ENCODE assay signal across 25 cellular contexts in the genomic region with DNA sequence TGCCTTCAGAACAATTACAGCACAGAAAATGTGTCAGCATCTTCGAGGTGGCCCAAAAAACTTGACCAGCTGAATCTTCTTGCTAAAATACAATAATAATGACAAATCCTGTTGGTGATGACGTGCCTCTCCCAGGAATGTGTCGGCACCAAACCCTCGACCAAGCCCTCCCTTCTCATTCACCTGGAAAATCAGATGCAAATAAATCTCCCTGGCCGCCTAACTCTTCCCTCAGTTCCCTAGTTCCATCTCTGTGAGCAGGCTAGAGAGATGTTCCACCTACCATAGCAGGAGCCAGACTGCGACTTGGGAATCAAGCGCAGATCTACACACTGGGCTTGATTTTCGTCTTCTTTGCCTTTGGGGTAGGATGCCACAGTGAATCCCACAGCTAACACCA. TPM values are rescaled to one million over a fixed set of nuclear protein-coding genes. Genes with fewer than 3 reads are reported as not detected.
DNase-seq lines count a peak whose midpoint lies in the region; ATAC-seq, FAIRE-seq and TF ChIP-seq lines count a peak whose summit lies in the region.
"Had no signal": no experiment of that assay in that cellular context is flagged by ENCODE, and none has a peak within 500 bp of the region (broad histone marks: within the 10 kb centered on the region; RNA-seq: fewer than 3 reads in every experiment).

No MANE protein-coding gene starts in this region.

- H3K4me3 ChIP-seq in PC-9: no peak overlapping the region
- H3K4me3 ChIP-seq in pancreas: no peak overlapping the region
- H3K4me3 ChIP-seq: A549, GM12878, HAP-1, SK-N-MC had no signal

- H3K9me3 ChIP-seq in PC-9 (ENCODE audit: insufficient read depth, low read depth) (no peaks in the 10 kb centered on the region; the same call in 1 of the 2 replicates), pancreas (no peaks in the 10 kb centered on the region)
- H3K9me3 ChIP-seq: A549, HAP-1 had no signal

- no peaks in the 10 kb centered on the region for H4K20me1 ChIP-seq in PC-9 (ENCODE audit: insufficient read depth)

- WGBS in pancreas, 2 donors: 27 to 39% methylated on average over 8 of the region's 8 CpGs

- no peaks in the 10 kb centered on the region for H3K4me1 Mint-ChIP-seq in activated T-cell treated with anti-CD3 and anti-CD28 coated beads, Interleukin-2, amount 50 U/mL, for 24 hours (ENCODE audit: low read depth)
- no peaks in the 10 kb centered on the region for H3K4me1 Mint-ChIP-seq in stimulated activated naive CD8-positive, alpha-beta T cell treated with anti-CD3 and anti-CD28 coated beads, Interleukin-15, amount 100 ng/mL, for 72 hours
- H3K4me1 Mint-ChIP-seq: CD4-positive, alpha-beta memory T cell; IgD-negative memory B cell had no signal

- H3K36me3 Mint-ChIP-seq in activated T-cell treated with anti-CD3 and anti-CD28 coated beads, Interleukin-2, amount 50 U/mL, for 24 hours (ENCODE audit: low read depth): no peaks in the 10 kb centered on the region
- H3K36me3 Mint-ChIP-seq: CD4-positive, alpha-beta memory T cell had no signal

- peaks cover 40% of the 10 kb centered on the region for H3K4me1 ChIP-seq in PC-9 (replicated peaks; ENCODE audit: insufficient read depth)
- peaks cover 5 to 11% (median 10%) of the 10 kb centered on the region in 3 donors for H3K4me1 ChIP-seq in pancreas
- H3K4me1 ChIP-seq: A549, HAP-1 had no signal

- H3K4me2 ChIP-seq in PC-9: no peak overlapping the region
- H3K4me2 ChIP-seq: A549 had no signal

- no peak overlapping the region for H3K4me3 Mint-ChIP-seq in activated T-cell treated with anti-CD3 and anti-CD28 coated beads, Interleukin-2, amount 50 U/mL, for 24 hours
- H3K4me3 Mint-ChIP-seq in stimulated activated naive CD8-positive, alpha-beta T cell treated with anti-CD3 and anti-CD28 coated beads, Interleukin-15, amount 100 ng/mL, for 72 hours: no peak overlapping the region
- H3K4me3 Mint-ChIP-seq: CD4-positive, alpha-beta memory T cell; HFFc6; IgD-negative memory B cell had no signal

- intact Hi-C loops in PC-9 (cut with micrococcal nuclease; ENCODE audit: unreplicated experiment): no loop called here
- intact Hi-C loops in pancreas (cut with DNase I): no loop called here

- peak; percentile 23 to 26 (median 25) for ATAC-seq in pancreas
- ATAC-seq in stimulated activated naive CD8-positive, alpha-beta T cell treated with anti-CD3 and anti-CD28 coated beads, Interleukin-15, amount 100 ng/mL, for 72 hours: no peak
- ATAC-seq: A549, GM12878 had no signal

- H3K79me2 ChIP-seq in PC-9 (ENCODE audit: low read depth): no peaks in the 10 kb centered on the region

- FAIRE-seq in pancreas (lab: Jason Lieb, UNC): no peak
- FAIRE-seq: A549, GM12878 had no signal

- CTCF ChIA-PET in PC-9 (lab: Charles Lee): interaction anchor here (0.5 kb wide), 1 partner anchor 395 kb away, joined by 3 read pairs; no protein-coding TSS in a partner anchor

- TF ChIP-seq CTCF in PC-9 (conservative IDR thresholded peaks at IDR 0.05) (no peak), pancreas (IDR thresholded peaks at IDR 0.05) (no peak)

- H3K36me3 ChIP-seq in PC-9 (ENCODE audit: low read depth) (no peaks in the 10 kb centered on the region), pancreas (peaks cover 0 to 17% (median 0%) of the 10 kb centered on the region in 3 donors)
- H3K36me3 ChIP-seq: HAP-1 had no signal

- POLR2A ChIA-PET in PC-9 (lab: Charles Lee; ENCODE audit: unreplicated experiment): interaction anchor here (0.6 kb wide), 1 partner anchor 86 kb away, joined by 4 read pairs; no protein-coding TSS in a partner anchor

- no peak overlapping the region for H2AFZ ChIP-seq in PC-9

- H3K27ac ChIP-seq in PC-9: no peak overlapping the region
- peak overlapping the region; percentile 11 to 91 (median 38) for H3K27ac ChIP-seq in pancreas
- H3K27ac ChIP-seq: A549, SK-N-MC had no signal

- no peaks in the 10 kb centered on the region for H3F3A ChIP-seq in PC-9 (ENCODE audit: insufficient read depth, low read depth)

- BruUV-seq in PC-9 (replicated peaks; lab: Mats Ljungman, UMichigan): no TSS peak

- no peaks in the 10 kb centered on the region for H3K9me3 Mint-ChIP-seq in activated T-cell treated with anti-CD3 and anti-CD28 coated beads, Interleukin-2, amount 50 U/mL, for 24 hours
- no peaks in the 10 kb centered on the region for H3K9me3 Mint-ChIP-seq in stimulated activated naive CD8-positive, alpha-beta T cell treated with anti-CD3 and anti-CD28 coated beads, Interleukin-15, amount 100 ng/mL, for 72 hours
- H3K9me3 Mint-ChIP-seq: HFFc6 had no signal

- no peaks in the 10 kb centered on the region for H3K27me3 ChIP-seq in PC-9 (ENCODE audit: insufficient read depth, low read depth)
- H3K27me3 ChIP-seq in pancreas: no peaks in the 10 kb centered on the region

- H3K27me3 Mint-ChIP-seq in activated T-cell treated with anti-CD3 and anti-CD28 coated beads, Interleukin-2, amount 50 U/mL, for 24 hours: no peaks in the 10 kb centered on the region
- H3K27me3 Mint-ChIP-seq in stimulated activated naive CD8-positive, alpha-beta T cell treated with anti-CD3 and anti-CD28 coated beads, Interleukin-15, amount 100 ng/mL, for 72 hours: no peaks in the 10 kb centered on the region
- H3K27me3 Mint-ChIP-seq: CD4-positive, alpha-beta memory T cell had no signal

- DNase-seq in HT1080 (ENCODE audit: low read depth) (peak; percentile 27), PC-9 (peak; percentile 33 to 67), cerebellar cortex (ENCODE audit: low spot score) (peak; percentile 25), pancreas (peak in 4 of 6 donors; percentile 67 to 81 (median 75)), amniotic stem cell (lab: John Stamatoyannopoulos, UW) (no peak)
- DNase-seq in activated T-cell treated with anti-CD3 and anti-CD28 coated beads, Interleukin-2, amount 50 U/mL, for 24 hours: no peak
- no peak for DNase-seq in stimulated activated naive CD8-positive, alpha-beta T cell treated with anti-CD3 and anti-CD28 coated beads, Interleukin-15, amount 100 ng/mL, for 72 hours
- DNase-seq: CD4-positive, alpha-beta memory T cell; COR-L47; EL; GDM1; GOT3; HFFc6; NCI-H1092 treated with DMSO at 0.1 percent for 48 hours; NCI-H1436; NCI-H187; NCI-H524; NCI-H748 treated with DMSO at 0.1 percent for 48 hours; NK-92 treated with Interleukin-12 subunit alpha and Interleukin-12 subunit beta, amount 100 ng/mL, for 24 hours; SIG-M5 had no signal

- no peaks in the 10 kb centered on the region for H3K9me2 ChIP-seq in PC-9 (ENCODE audit: insufficient read depth)

- no peak overlapping the region for H3K27ac Mint-ChIP-seq in activated T-cell treated with anti-CD3 and anti-CD28 coated beads, Interleukin-2, amount 50 U/mL, for 24 hours
- no peak overlapping the region for H3K27ac Mint-ChIP-seq in stimulated activated naive CD8-positive, alpha-beta T cell treated with anti-CD3 and anti-CD28 coated beads, Interleukin-15, amount 100 ng/mL, for 72 hours
- H3K27ac Mint-ChIP-seq: CD4-positive, alpha-beta memory T cell; HFFc6; IgD-negative memory B cell had no signal

RNA-seq across cellular contexts. Expression of gene PRSS1, which starts 4.1 kb away (rescaled TPM):
- total RNA-seq in HT1080 (2014; rRNA removed; shearing (Covaris generic)): not detected in 2 replicates
- polyA plus RNA-seq in HT1080 (2015; cell fraction: cytosol; rRNA removed): not detected in 2 replicates
- polyA plus RNA-seq in HT1080 (2015; cell fraction: nucleus; rRNA removed): not detected in 2 replicates
- 0.94 TPM in 1 of 2 replicates, not detected in the other for total RNA-seq in PC-9 (2021)
- over 10,000 TPM; 23,499 to 66,172 (median 43,326) TPM for total RNA-seq in pancreas
- polyA plus RNA-seq in pancreas: over 10,000 TPM; 22,582 to 45,101 TPM
- total RNA-seq: HFFc6 had no signal
- polyA plus RNA-seq: A549; CD4-positive, alpha-beta memory T cell; GM12878; IgD-negative memory B cell had no signal

RNA-seq across cellular contexts. Expression of gene PRSS2, which starts 17.4 kb away (rescaled TPM):
- total RNA-seq in HT1080 (2014; rRNA removed; shearing (Covaris generic)): not detected in 2 replicates
- not detected in 2 replicates for polyA plus RNA-seq in HT1080 (2015; cell fraction: cytosol; rRNA removed)
- polyA plus RNA-seq in HT1080 (2015; cell fraction: nucleus; rRNA removed): not detected in 2 replicates
- not detected in 2 replicates for total RNA-seq in PC-9 (2021)
- over 10,000 TPM; 42,431 to 136,252 (median 67,286) TPM for total RNA-seq in pancreas
- polyA plus RNA-seq in pancreas: over 10,000 TPM; 25,162 to 43,147 TPM
- total RNA-seq: CD4-positive, alpha-beta memory T cell; HFFc6 had no signal
- polyA plus RNA-seq: A549; CD4-positive, alpha-beta memory T cell; IgD-negative memory B cell had no signal

Comparison
In these comparisons a context has a peak if more than half of its experiments do, and no peak if none do; other contexts are left out.
1. DNase-seq: peak in HT1080 (single experiment), PC-9 (2 of 2), cerebellar cortex (single experiment) and pancreas (4 of 6); none in activated T-cell treated with anti-CD3 and anti-CD28 coated beads, Interleukin-2, amount 50 U/mL, for 24 hours (single experiment), stimulated activated naive CD8-positive, alpha-beta T cell treated with anti-CD3 and anti-CD28 coated beads, Interleukin-15, amount 100 ng/mL, for 72 hours (0 of 2) and amniotic stem cell (single experiment).
2. RNA of gene PRSS1, which starts 4.1 kb away (total RNA-seq): 23,499 to 66,172 TPM in pancreas; 0.94 TPM in PC-9 and not detected in HT1080; every median in the first group is over 1,000 times any median in the second.
3. RNA of gene PRSS2, which starts 17.4 kb away (total RNA-seq): 42,431 to 136,252 TPM in pancreas; not detected in PC-9 and not detected in HT1080; every median in the first group is over 1,000 times any median in the second.